In the genomic region with DNA sequence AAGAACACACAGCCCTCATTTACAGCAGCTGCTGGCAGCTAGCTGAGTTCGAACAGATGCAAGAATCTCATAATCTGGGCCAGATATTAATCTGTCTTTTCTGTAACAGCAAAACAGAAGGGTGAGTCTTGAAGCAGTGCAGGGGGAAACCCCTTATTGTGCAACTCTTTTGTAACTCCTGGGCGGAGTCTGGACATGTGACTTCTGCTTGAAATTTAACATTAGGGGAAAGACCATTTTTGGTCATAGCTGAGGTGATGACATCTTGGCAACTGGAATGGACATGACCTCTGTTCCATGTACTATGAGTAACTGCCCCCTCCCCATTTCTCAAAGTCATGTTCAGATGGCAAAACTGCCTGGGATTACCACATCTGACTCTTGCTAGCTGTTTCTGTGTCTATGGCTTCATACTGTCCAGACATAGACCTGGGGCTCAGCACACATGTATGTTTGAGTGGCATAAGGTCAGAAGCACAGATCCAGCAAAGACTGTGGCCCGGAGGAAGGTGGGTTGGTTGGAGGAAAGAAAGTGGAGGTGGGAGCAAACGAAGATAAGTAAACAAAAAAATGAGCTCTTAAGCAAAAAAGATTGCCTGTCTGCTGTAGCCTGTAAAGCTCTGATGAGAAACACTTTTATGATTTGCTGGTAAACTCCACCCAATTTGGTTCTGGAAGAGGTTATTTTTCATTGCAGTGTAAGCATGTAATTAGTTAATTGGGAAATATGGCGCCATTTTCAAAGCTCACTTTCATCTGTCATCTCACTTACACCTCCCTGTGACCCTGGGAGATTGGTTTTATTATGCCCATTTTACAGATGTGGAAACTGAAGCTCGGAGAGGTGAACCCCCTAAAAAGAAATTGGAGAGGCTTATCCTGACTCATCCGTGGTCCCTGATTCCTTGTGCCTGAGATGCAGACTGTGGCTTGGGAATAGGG, we compare ENCODE assay signal across 2 cellular contexts.
TF ChIP-seq lines count a peak whose summit lies in the region.

No MANE protein-coding gene starts in this region.

TF ChIP-seq in K562, 482 proteins besides CTCF, POLR2A, EP300 and RAD21 (continued from another document and continues in another):
- TF ChIP-seq, protein P1, sequence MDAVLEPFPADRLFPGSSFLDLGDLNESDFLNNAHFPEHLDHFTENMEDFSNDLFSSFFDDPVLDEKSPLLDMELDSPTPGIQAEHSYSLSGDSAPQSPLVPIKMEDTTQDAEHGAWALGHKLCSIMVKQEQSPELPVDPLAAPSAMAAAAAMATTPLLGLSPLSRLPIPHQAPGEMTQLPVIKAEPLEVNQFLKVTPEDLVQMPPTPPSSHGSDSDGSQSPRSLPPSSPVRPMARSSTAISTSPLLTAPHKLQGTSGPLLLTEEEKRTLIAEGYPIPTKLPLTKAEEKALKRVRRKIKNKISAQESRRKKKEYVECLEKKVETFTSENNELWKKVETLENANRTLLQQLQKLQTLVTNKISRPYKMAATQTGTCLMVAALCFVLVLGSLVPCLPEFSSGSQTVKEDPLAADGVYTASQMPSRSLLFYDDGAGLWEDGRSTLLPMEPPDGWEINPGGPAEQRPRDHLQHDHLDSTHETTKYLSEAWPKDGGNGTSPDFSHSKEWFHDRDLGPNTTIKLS (IDR thresholded peaks at IDR 0.05; ENCODE audit: borderline replicate concordance, low read depth): peak; percentile 37; the same call in 1 of the 2 replicates
- TF ChIP-seq, protein P2, sequence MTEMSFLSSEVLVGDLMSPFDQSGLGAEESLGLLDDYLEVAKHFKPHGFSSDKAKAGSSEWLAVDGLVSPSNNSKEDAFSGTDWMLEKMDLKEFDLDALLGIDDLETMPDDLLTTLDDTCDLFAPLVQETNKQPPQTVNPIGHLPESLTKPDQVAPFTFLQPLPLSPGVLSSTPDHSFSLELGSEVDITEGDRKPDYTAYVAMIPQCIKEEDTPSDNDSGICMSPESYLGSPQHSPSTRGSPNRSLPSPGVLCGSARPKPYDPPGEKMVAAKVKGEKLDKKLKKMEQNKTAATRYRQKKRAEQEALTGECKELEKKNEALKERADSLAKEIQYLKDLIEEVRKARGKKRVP (CRISPR knock-in tag; IDR thresholded peaks at IDR 0.05): peak; percentile 91
- TF ChIP-seq RAD51 (IDR thresholded peaks at IDR 0.05; ENCODE audit: borderline replicate concordance, low read depth) (peak; percentile 94), ZNF717 (CRISPR knock-in tag; IDR thresholded peaks at IDR 0.05) (no peak), NCOR1 (IDR thresholded peaks at IDR 0.05) (no peak), TGIF2 (CRISPR knock-in tag; IDR thresholded peaks at IDR 0.05) (no peak), ZNF707 (CRISPR knock-in tag; conservative IDR thresholded peaks at IDR 0.05) (no peak), RNF2 (IDR thresholded peaks at IDR 0.05) (peak; percentile 76), CXXC5 (CRISPR knock-in tag; IDR thresholded peaks at IDR 0.05) (peak; percentile 29; the same call in 1 of the 2 replicates), NRF1 (conservative IDR thresholded peaks at IDR 0.05 in 1 of 2, IDR thresholded peaks at IDR 0.05 in 1 of 2) (peak; percentile 32 to 49; a peak in 3 of 4 replicates), ZNF282 (CRISPR knock-in tag; IDR thresholded peaks at IDR 0.05) (no peak), CBX1 (IDR thresholded peaks at IDR 0.05; ENCODE audit: low read depth) (peak; percentile 91), HEY1 (CRISPR knock-in tag; IDR thresholded peaks at IDR 0.05; ENCODE audit: borderline replicate concordance) (peak; percentile 50; the same call in 1 of the 2 replicates), MECOM (CRISPR knock-in tag; IDR thresholded peaks at IDR 0.05) (peak; percentile 27; the same call in 1 of the 2 replicates), CTBP1 (IDR thresholded peaks at IDR 0.05; ENCODE audit: borderline replicate concordance) (peak; percentile 76; the same call in 1 of the 2 replicates), NFRKB (IDR thresholded peaks at IDR 0.05; ENCODE audit: low read depth) (peak; percentile 93; the same call in 1 of the 2 replicates), L3MBTL2 (IDR thresholded peaks at IDR 0.05) (peak; percentile 79), TEAD4 (IDR thresholded peaks at IDR 0.05; ENCODE audit: low read length) (peak; percentile 60; the same call in 1 of the 2 replicates), TEAD4 (CRISPR knock-in tag; IDR thresholded peaks at IDR 0.05; ENCODE audit: borderline replicate concordance) (no peak), RCOR1 (IDR thresholded peaks at IDR 0.05; ENCODE audit: borderline replicate concordance in 1 of 2, low read depth in 2 of 2, low read length in 2 of 2) (peak in 1 of 2 experiments; percentile 91; a peak in 2 of 4 replicates), ZNF354B (CRISPR knock-in tag; IDR thresholded peaks at IDR 0.05) (peak; percentile 17), MYC (IDR thresholded peaks at IDR 0.05; ENCODE audit: low read depth, low read length) (peak; percentile 77), MYC (CRISPR knock-in tag; IDR thresholded peaks at IDR 0.05; ENCODE audit: borderline replicate concordance, low read depth) (no peak), RBM14 (IDR thresholded peaks at IDR 0.05; ENCODE audit: borderline replicate concordance, insufficient read depth, low read depth, low read length) (no peak), GTF2E2 (tag; IDR thresholded peaks at IDR 0.05) (peak; percentile 71; the same call in 1 of the 2 replicates), SRF (CRISPR knock-in tag; IDR thresholded peaks at IDR 0.05) (peak; percentile 97 to 99), GABPB1 (CRISPR knock-in tag; IDR thresholded peaks at IDR 0.05) (no peak), FOXK2 (conservative IDR thresholded peaks at IDR 0.05 in 1 of 2, IDR thresholded peaks at IDR 0.05 in 1 of 2; ENCODE audit: low read depth in 2 of 2) (peak; percentile 73 to 78), KLF16 (IDR thresholded peaks at IDR 0.05) (peak; percentile 35; the same call in 1 of the 2 replicates)
- TF ChIP-seq, protein P3, sequence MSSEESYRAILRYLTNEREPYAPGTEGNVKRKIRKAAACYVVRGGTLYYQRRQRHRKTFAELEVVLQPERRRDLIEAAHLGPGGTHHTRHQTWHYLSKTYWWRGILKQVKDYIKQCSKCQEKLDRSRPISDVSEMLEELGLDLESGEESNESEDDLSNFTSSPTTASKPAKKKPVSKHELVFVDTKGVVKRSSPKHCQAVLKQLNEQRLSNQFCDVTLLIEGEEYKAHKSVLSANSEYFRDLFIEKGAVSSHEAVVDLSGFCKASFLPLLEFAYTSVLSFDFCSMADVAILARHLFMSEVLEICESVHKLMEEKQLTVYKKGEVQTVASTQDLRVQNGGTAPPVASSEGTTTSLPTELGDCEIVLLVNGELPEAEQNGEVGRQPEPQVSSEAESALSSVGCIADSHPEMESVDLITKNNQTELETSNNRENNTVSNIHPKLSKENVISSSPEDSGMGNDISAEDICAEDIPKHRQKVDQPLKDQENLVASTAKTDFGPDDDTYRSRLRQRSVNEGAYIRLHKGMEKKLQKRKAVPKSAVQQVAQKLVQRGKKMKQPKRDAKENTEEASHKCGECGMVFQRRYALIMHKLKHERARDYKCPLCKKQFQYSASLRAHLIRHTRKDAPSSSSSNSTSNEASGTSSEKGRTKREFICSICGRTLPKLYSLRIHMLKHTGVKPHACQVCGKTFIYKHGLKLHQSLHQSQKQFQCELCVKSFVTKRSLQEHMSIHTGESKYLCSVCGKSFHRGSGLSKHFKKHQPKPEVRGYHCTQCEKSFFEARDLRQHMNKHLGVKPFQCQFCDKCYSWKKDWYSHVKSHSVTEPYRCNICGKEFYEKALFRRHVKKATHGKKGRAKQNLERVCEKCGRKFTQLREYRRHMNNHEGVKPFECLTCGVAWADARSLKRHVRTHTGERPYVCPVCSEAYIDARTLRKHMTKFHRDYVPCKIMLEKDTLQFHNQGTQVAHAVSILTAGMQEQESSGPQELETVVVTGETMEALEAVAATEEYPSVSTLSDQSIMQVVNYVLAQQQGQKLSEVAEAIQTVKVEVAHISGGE (CRISPR knock-in tag; IDR thresholded peaks at IDR 0.05): peak in 1 of 3 experiments; percentile 38; a peak in 1 of 6 replicates

TF ChIP-seq in HepG2, 621 proteins besides CTCF, POLR2A, EP300 and RAD21 (continued from another document and continues in another):
- TF ChIP-seq, protein P4, sequence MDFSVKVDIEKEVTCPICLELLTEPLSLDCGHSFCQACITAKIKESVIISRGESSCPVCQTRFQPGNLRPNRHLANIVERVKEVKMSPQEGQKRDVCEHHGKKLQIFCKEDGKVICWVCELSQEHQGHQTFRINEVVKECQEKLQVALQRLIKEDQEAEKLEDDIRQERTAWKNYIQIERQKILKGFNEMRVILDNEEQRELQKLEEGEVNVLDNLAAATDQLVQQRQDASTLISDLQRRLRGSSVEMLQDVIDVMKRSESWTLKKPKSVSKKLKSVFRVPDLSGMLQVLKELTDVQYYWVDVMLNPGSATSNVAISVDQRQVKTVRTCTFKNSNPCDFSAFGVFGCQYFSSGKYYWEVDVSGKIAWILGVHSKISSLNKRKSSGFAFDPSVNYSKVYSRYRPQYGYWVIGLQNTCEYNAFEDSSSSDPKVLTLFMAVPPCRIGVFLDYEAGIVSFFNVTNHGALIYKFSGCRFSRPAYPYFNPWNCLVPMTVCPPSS (IDR thresholded peaks at IDR 0.05): no peak
- TF ChIP-seq BRCA1 (CRISPR knock-in tag; IDR thresholded peaks at IDR 0.05) (no peak), ZMAT3 (CRISPR knock-in tag; conservative IDR thresholded peaks at IDR 0.05) (no peak), ADNP (CRISPR knock-in tag; IDR thresholded peaks at IDR 0.05) (no peak; the same call in 1 of the 2 replicates), ZNF326 (CRISPR knock-in tag; IDR thresholded peaks at IDR 0.05; ENCODE audit: borderline replicate concordance) (no peak), TBX3 (IDR thresholded peaks at IDR 0.05; ENCODE audit: borderline replicate concordance) (no peak), PPARG (CRISPR knock-in tag; conservative IDR thresholded peaks at IDR 0.05) (peak; percentile 77), FOXJ3 (CRISPR knock-in tag; IDR thresholded peaks at IDR 0.05; ENCODE audit: borderline replicate concordance) (peak; percentile 80; the same call in 1 of the 2 replicates), SNAI1 (CRISPR knock-in tag; IDR thresholded peaks at IDR 0.05; ENCODE audit: borderline replicate concordance) (no peak), HNF4A (CRISPR knock-in tag; IDR thresholded peaks at IDR 0.05) (peak; percentile 72), NFE2L1 (CRISPR knock-in tag; IDR thresholded peaks at IDR 0.05; ENCODE audit: borderline replicate concordance) (no peak), CBX5 (CRISPR knock-in tag; IDR thresholded peaks at IDR 0.05; ENCODE audit: borderline replicate concordance) (peak; percentile 66; the same call in 1 of the 2 replicates), ZNF777 (CRISPR knock-in tag; IDR thresholded peaks at IDR 0.05) (no peak)
- TF ChIP-seq, protein P5, sequence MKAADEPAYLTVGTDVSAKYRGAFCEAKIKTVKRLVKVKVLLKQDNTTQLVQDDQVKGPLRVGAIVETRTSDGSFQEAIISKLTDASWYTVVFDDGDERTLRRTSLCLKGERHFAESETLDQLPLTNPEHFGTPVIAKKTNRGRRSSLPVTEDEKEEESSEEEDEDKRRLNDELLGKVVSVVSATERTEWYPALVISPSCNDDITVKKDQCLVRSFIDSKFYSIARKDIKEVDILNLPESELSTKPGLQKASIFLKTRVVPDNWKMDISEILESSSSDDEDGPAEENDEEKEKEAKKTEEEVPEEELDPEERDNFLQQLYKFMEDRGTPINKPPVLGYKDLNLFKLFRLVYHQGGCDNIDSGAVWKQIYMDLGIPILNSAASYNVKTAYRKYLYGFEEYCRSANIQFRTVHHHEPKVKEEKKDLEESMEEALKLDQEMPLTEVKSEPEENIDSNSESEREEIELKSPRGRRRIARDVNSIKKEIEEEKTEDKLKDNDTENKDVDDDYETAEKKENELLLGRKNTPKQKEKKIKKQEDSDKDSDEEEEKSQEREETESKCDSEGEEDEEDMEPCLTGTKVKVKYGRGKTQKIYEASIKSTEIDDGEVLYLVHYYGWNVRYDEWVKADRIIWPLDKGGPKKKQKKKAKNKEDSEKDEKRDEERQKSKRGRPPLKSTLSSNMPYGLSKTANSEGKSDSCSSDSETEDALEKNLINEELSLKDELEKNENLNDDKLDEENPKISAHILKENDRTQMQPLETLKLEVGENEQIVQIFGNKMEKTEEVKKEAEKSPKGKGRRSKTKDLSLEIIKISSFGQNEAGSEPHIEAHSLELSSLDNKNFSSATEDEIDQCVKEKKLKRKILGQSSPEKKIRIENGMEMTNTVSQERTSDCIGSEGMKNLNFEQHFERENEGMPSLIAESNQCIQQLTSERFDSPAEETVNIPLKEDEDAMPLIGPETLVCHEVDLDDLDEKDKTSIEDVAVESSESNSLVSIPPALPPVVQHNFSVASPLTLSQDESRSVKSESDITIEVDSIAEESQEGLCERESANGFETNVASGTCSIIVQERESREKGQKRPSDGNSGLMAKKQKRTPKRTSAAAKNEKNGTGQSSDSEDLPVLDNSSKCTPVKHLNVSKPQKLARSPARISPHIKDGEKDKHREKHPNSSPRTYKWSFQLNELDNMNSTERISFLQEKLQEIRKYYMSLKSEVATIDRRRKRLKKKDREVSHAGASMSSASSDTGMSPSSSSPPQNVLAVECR (CRISPR knock-in tag; IDR thresholded peaks at IDR 0.05; ENCODE audit: borderline replicate concordance): peak; percentile 42; the same call in 1 of the 2 replicates
- TF ChIP-seq, protein P6, sequence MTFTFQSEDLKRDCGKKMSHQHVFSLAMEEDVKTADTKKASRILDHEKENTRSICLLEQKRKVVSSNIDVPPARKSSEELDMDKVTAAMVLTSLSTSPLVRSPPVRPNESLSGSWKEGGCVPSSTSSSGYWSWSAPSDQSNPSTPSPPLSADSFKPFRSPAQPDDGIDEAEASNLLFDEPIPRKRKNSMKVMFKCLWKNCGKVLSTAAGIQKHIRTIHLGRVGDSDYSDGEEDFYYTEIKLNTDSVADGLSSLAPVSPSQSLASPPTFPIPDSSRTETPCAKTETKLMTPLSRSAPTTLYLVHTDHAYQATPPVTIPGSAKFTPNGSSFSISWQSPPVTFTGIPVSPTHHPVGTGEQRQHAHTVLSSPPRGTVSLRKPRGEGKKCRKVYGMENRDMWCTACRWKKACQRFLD (CRISPR knock-in tag; IDR thresholded peaks at IDR 0.05; ENCODE audit: borderline replicate concordance): no peak
